In the genomic region with DNA sequence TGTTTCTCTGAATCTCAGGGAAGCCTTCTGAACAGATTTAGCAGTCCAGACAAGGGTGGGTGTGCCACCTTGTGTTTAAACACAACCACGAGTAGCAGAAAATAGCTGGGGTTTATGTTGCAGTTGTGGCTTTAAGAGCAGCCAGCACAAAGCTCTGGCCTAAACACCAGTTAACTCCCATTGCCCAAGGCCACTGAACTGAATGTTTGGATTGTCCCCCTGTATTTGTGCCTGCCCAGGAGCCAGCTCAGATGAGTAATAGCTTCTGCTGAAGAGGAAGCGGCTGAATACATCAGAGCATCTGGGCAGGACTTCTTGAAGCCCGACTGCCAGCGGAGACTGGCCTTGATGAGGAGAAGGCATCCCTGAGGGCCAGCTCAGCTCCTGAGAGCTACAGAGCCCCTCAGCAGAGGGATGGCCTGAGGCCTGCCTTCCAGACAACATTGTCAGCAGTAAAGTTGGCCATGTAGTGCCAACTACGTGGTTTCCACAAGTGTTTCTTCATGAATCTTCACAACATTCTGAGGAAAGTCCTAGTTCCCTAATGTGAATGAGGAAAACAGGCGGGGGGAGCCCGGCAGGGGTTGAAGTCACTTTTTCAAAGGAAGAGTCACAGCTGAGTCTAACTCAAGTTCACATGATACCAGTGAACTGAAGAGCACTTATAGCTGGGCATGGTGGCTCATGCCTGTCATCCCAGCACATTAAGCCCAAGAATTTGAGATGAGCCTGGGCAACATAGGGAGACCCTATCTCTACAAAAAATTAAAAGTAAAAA, we compare ENCODE assay signal across 11 cellular contexts.
DNase-seq lines count a peak whose midpoint lies in the region; ATAC-seq and TF ChIP-seq lines count a peak whose summit lies in the region.
"Had no signal": no experiment of that assay in that cellular context is flagged by ENCODE, and none has a peak within 500 bp of the region (broad histone marks: within the 10 kb centered on the region; RNA-seq: fewer than 3 reads in every experiment).

No MANE protein-coding gene starts in this region.

- TF ChIP-seq CTCF in AG09309 (IDR thresholded peaks at IDR 0.05; ENCODE audit: control insufficient read depth, insufficient read depth, low read depth, low read length, missing control alignments), result peak; percentile 37
- peak in 1 of 2 donors; percentile 9 for TF ChIP-seq CTCF in mammary epithelial cell (conservative IDR thresholded peaks at IDR 0.05 in 1 of 2, IDR thresholded peaks at IDR 0.05 in 1 of 2; ENCODE audit: extremely low read depth in 1 of 2, insufficient read depth in 1 of 2, low read depth in 1 of 2, low read length in 2 of 2)

- H3K4me3 Mint-ChIP-seq in activated CD4-positive, alpha-beta T cell treated with anti-CD3 and anti-CD28 coated beads, Interleukin-2, amount 10 ng/mL, durations not matched to agents 24 days and 14 days, result no peak overlapping the region

- intact Hi-C loops in mammary epithelial cell (cut with micrococcal nuclease), result loop anchor here (1.0 kb wide), 1 partner anchor 150 kb away; no protein-coding TSS in a partner anchor
- intact Hi-C loops in activated CD4-positive, alpha-beta T cell treated with anti-CD3 and anti-CD28 coated beads, Interleukin-2, amount 10 ng/mL, durations not matched to agents 24 days and 14 days (cut with micrococcal nuclease), result loop anchor here (1.0 kb wide), 1 partner anchor 153 kb away; no protein-coding TSS in a partner anchor

- in situ Hi-C loops in mammary epithelial cell (cut with MboI; ENCODE audit: low sequenced_read_pairs in 2 of 2), result loop anchor here (5.0 to 25.0 kb wide), 3 partner anchors 142 to 260 kb away; no protein-coding TSS in a partner anchor

- dilution Hi-C loops in mammary epithelial cell (cut with HindIII; ENCODE audit: low sequenced_read_pairs), result no loop called here

- H3K27me3 ChIP-seq in mammary epithelial cell (ENCODE audit: insufficient read depth, low read length), result no peaks in the 10 kb centered on the region

- no peak overlapping the region for H3K27ac Mint-ChIP-seq in activated CD4-positive, alpha-beta T cell treated with anti-CD3 and anti-CD28 coated beads, Interleukin-2, amount 10 ng/mL, durations not matched to agents 24 days and 14 days

- peaks cover 4% of the 10 kb centered on the region for H3K36me3 Mint-ChIP-seq in activated CD4-positive, alpha-beta T cell treated with anti-CD3 and anti-CD28 coated beads, Interleukin-2, amount 10 ng/mL, durations not matched to agents 24 days and 14 days (ENCODE audit: low read depth)

- H3K4me3 ChIP-seq in AG09309 (ENCODE audit: control insufficient read depth, low read depth, low read length) (no peak overlapping the region), mammary epithelial cell (replicated peaks in 1 of 3; ENCODE audit: insufficient read depth in 1 of 3, low read depth in 2 of 3, low read length in 3 of 3) (no peak overlapping the region)

- ATAC-seq in HG03135 (IDR thresholded peaks at IDR 0.05; ENCODE audit: unreplicated experiment), result no peak

- DNase-seq in AG09309 (ENCODE audit: low read depth) (peak; percentile 83), mammary epithelial cell (peak; percentile 81), kidney tubule cell (ENCODE audit: low spot score) (peak; percentile 32), putamen (ENCODE audit: low spot score) (no peak), SW480 (ENCODE audit: low spot score) (no peak)
- DNase-seq in activated CD4-positive, alpha-beta T cell treated with anti-CD3 and anti-CD28 coated beads, Interleukin-2, amount 10 ng/mL, durations not matched to agents 24 days and 14 days, result no peak
- DNase-seq: activated effector memory CD4-positive, alpha-beta T cell treated with Interleukin-2 at 50 U/mL for 16 hours had no signal

- no peaks in the 10 kb centered on the region for H3K79me2 ChIP-seq in mammary epithelial cell (ENCODE audit: insufficient read depth, low read length)

- H3K9me3 ChIP-seq in KOPT-K1 (ENCODE audit: insufficient read depth, low read length, poor library complexity, severe bottlenecking), result no peaks in the 10 kb centered on the region
- no peaks in the 10 kb centered on the region for H3K9me3 ChIP-seq in mammary epithelial cell (replicated peaks; ENCODE audit: insufficient read depth, low read length)
- H3K9me3 ChIP-seq: Caco-2 had no signal

- H3K4me2 ChIP-seq in mammary epithelial cell (ENCODE audit: insufficient read depth, low read depth, low read length), result peak overlapping the region; percentile 5

- H3K36me3 ChIP-seq in KOPT-K1 (ENCODE audit: insufficient read depth, low read length) (no peaks in the 10 kb centered on the region), mammary epithelial cell (ENCODE audit: insufficient read depth, low read length) (no peaks in the 10 kb centered on the region)

- WGBS in mammary epithelial cell (ENCODE audit: low coverage, missing lambda C conversion rate), result 41% methylated on average over 7 of the region's 7 CpGs

- peaks cover 9% of the 10 kb centered on the region for H3K4me1 ChIP-seq in mammary epithelial cell (ENCODE audit: insufficient read depth, low read length)
- H3K4me1 ChIP-seq: Caco-2 had no signal

- peaks cover 1% of the 10 kb centered on the region for H3K27me3 Mint-ChIP-seq in activated CD4-positive, alpha-beta T cell treated with anti-CD3 and anti-CD28 coated beads, Interleukin-2, amount 10 ng/mL, durations not matched to agents 24 days and 14 days

- peaks cover 24% of the 10 kb centered on the region for H3K4me1 Mint-ChIP-seq in activated CD4-positive, alpha-beta T cell treated with anti-CD3 and anti-CD28 coated beads, Interleukin-2, amount 10 ng/mL, durations not matched to agents 24 days and 14 days

- no TSS peak for BruUV-seq in mammary epithelial cell (replicated peaks; lab: Mats Ljungman, UMichigan)

- H3K27ac ChIP-seq in KOPT-K1 (ENCODE audit: low read depth, low read length, poor library complexity, severe bottlenecking) (peak overlapping the region; percentile 34), mammary epithelial cell (ENCODE audit: insufficient read depth, low read depth, low read length) (no peak overlapping the region)
- H3K27ac ChIP-seq: epithelial cell of prostate had no signal

- H3K9ac ChIP-seq in mammary epithelial cell (ENCODE audit: insufficient read depth, low read length), result peak overlapping the region; percentile 11

- CTCF ChIA-PET in mammary epithelial cell (lab: Charles Lee; ENCODE audit: low non-redundant PET), result interaction anchor here (0.6 to 0.9 kb wide), 3 partner anchors 9 to 152 kb away, joined by 3 to 8 read pairs (median 3); no protein-coding TSS in a partner anchor

- no peaks in the 10 kb centered on the region for H3K9me3 Mint-ChIP-seq in activated CD4-positive, alpha-beta T cell treated with anti-CD3 and anti-CD28 coated beads, Interleukin-2, amount 10 ng/mL, durations not matched to agents 24 days and 14 days

- H2AFZ ChIP-seq in mammary epithelial cell (ENCODE audit: low read depth, low read length), result peak overlapping the region; percentile 69

- H4K20me1 ChIP-seq in mammary epithelial cell (ENCODE audit: insufficient read depth, low read length), result no peaks in the 10 kb centered on the region

Comparison
In these comparisons a context has a peak if more than half of its experiments do, and no peak if none do; other contexts are left out.
1. DNase-seq: peak in AG09309 (single experiment), mammary epithelial cell (single experiment) and kidney tubule cell (single experiment); none in activated CD4-positive, alpha-beta T cell treated with anti-CD3 and anti-CD28 coated beads, Interleukin-2, amount 10 ng/mL, durations not matched to agents 24 days and 14 days (single experiment), putamen (single experiment) and SW480 (single experiment).